Comparison of ENCODE assay signal across 23 cellular contexts in genomic region chr2:8089596-8089995, GRCh38.
DNase-seq lines count a peak whose midpoint lies in the region; FAIRE-seq and TF ChIP-seq lines count a peak whose summit lies in the region.
"Had no signal": no experiment of that assay in that cellular context is flagged by ENCODE, and none has a peak within 500 bp of the region (broad histone marks: within the 10 kb centered on the region; RNA-seq: fewer than 3 reads in every experiment).

No MANE protein-coding gene starts in this region.

- FAIRE-seq in bronchial epithelial cell (lab: Jason Lieb, UNC) = no peak
- FAIRE-seq: D721Med, H1 had no signal

- H3K36me3 ChIP-seq in bronchial epithelial cell (ENCODE audit: control insufficient read depth, insufficient read depth, low read length) = no peaks in the 10 kb centered on the region
- H3K36me3 ChIP-seq: esophagus squamous epithelium, sigmoid colon, suprapubic skin had no signal

- DNase-seq in AG10803 (ENCODE audit: low read depth) (peak; percentile 22), NB4 (ENCODE audit: low read depth) (peak; percentile 34), bronchial epithelial cell (ENCODE audit: low read depth) (peak; percentile 77), kidney tubule cell (ENCODE audit: low spot score) (peak; percentile 4), SHP77 treated with DMSO at 0.1 percent for 48 hours (lab: John Stamatoyannopoulos, UW) (no peak), RPMI8226 (no peak), epidermal melanocyte (ENCODE audit: insufficient read length, low spot score) (no peak)
- DNase-seq in activated CD4-positive, CD25-positive, alpha-beta regulatory T cell (lab: John Stamatoyannopoulos, UW) = no peak
- DNase-seq: activated CD4-positive, alpha-beta T cell treated with anti-CD3 and anti-CD28 coated beads, Interleukin-2, amount 50 U/mL, for 1 hour; activated naive CD4-positive, alpha-beta T cell treated with Interleukin-2 at 50 U/mL for 16 hours; body of pancreas; dermis blood vessel endothelial cell; esophagus squamous epithelium; GDM1; KBM-7; left colon; NCI-H1092 treated with DMSO at 0.1 percent for 48 hours; NCI-H774; sigmoid colon; stimulated activated CD4-positive, alpha-beta T cell treated with anti-CD3 and anti-CD28 coated beads, Interleukin-4, amount 100 ng/mL, for 1 hour had no signal

- no peak for TF ChIP-seq CTCF in AG10803 (conservative IDR thresholded peaks at IDR 0.05; ENCODE audit: low read length)
- TF ChIP-seq CTCF in NB4 (IDR thresholded peaks at IDR 0.05; ENCODE audit: low read depth, low read length) = no peak
- TF ChIP-seq CTCF in bronchial epithelial cell (IDR thresholded peaks at IDR 0.05; ENCODE audit: insufficient read depth, low read length, severe bottlenecking) = no peak

- TF ChIP-seq POLR2A in NB4 (IDR thresholded peaks at IDR 0.05; ENCODE audit: extremely low read depth, insufficient read length) = no peak

- no peaks in the 10 kb centered on the region for H3K27me3 ChIP-seq in bronchial epithelial cell (ENCODE audit: control insufficient read depth, insufficient read depth, low read length)
- H3K27me3 ChIP-seq: body of pancreas, esophagus squamous epithelium, sigmoid colon, suprapubic skin had no signal

- H3K4me3 ChIP-seq in AG10803 (ENCODE audit: low read length) (no peak overlapping the region), NB4 (ENCODE audit: low read depth, low read length) (no peak overlapping the region), bronchial epithelial cell (ENCODE audit: low read depth, low read length) (no peak overlapping the region)
- H3K4me3 ChIP-seq: body of pancreas, esophagus squamous epithelium, sigmoid colon, suprapubic skin had no signal

Comparison
In these comparisons a context has a peak if more than half of its experiments do, and no peak if none do; other contexts are left out.
1. DNase-seq: peak in AG10803 (single experiment), NB4 (single experiment), bronchial epithelial cell (single experiment) and kidney tubule cell (single experiment); none in SHP77 treated with DMSO at 0.1 percent for 48 hours (single experiment), activated CD4-positive, CD25-positive, alpha-beta regulatory T cell (0 of 4), RPMI8226 (single experiment) and epidermal melanocyte (single experiment).